In genomic region chr4:156771171-156771837, GRCh38 we compare ENCODE assay signal across 8 cellular contexts.
DNase-seq lines count a peak whose midpoint lies in the region; ATAC-seq and TF ChIP-seq lines count a peak whose summit lies in the region.

No MANE protein-coding gene starts in this region.

- CTCF ChIA-PET in Calu3 (lab: Charles Lee): no interaction called here

- intact Hi-C loops in Calu3 (cut with micrococcal nuclease; ENCODE audit: unreplicated experiment) (loop anchor here (10.0 kb wide), 2 partner anchors 273 to 297 kb away; no protein-coding TSS in a partner anchor), left lung (cut with DNase I) (no loop called here)

- BruUV-seq in Calu3 (replicated peaks; lab: Mats Ljungman, UMichigan): no TSS peak

- no peaks in the 10 kb centered on the region for H3K36me3 Mint-ChIP-seq in Calu3 (ENCODE audit: insufficient read depth, unreplicated experiment)
- H3K36me3 Mint-ChIP-seq in brain: peaks cover 16% of the 10 kb centered on the region
- no peaks in the 10 kb centered on the region for H3K36me3 Mint-ChIP-seq in activated naive CD8-positive, alpha-beta T cell treated with anti-CD3 and anti-CD28 coated beads, Interleukin-2, amount 50 U/mL, for 24 hours (ENCODE audit: low read depth)

- DNase-seq in Calu3 (peak; percentile 41), NCI-H187 treated with DMSO at 0.1 percent for 48 hours (lab: John Stamatoyannopoulos, UW) (peak; percentile 4), left lung (peak in 1 of 2 donors; percentile 32), upper lobe of left lung (peak in 1 of 2 donors; percentile 55), cortex of kidney (lab: John Stamatoyannopoulos, UW) (no peak)
- DNase-seq in activated naive CD8-positive, alpha-beta T cell treated with anti-CD3 and anti-CD28 coated beads, Interleukin-2, amount 50 U/mL, for 24 hours: no peak

- H3K27ac Mint-ChIP-seq in Calu3 (ENCODE audit: unreplicated experiment): peak overlapping the region; percentile 74
- peak overlapping the region; percentile 93 to 97 (median 96) for H3K27ac Mint-ChIP-seq in brain
- H3K27ac Mint-ChIP-seq in activated naive CD8-positive, alpha-beta T cell treated with anti-CD3 and anti-CD28 coated beads, Interleukin-2, amount 50 U/mL, for 24 hours: no peak overlapping the region

- no peaks in the 10 kb centered on the region for H3K27me3 Mint-ChIP-seq in Calu3 (ENCODE audit: unreplicated experiment)
- H3K27me3 Mint-ChIP-seq in brain: no peaks in the 10 kb centered on the region
- no peaks in the 10 kb centered on the region for H3K27me3 Mint-ChIP-seq in activated naive CD8-positive, alpha-beta T cell treated with anti-CD3 and anti-CD28 coated beads, Interleukin-2, amount 50 U/mL, for 24 hours

- TF ChIP-seq POLR2A in upper lobe of left lung (IDR thresholded peaks at IDR 0.05) (no peak), GM18505 (IDR thresholded peaks at IDR 0.05; ENCODE audit: borderline replicate concordance, extremely low read depth, insufficient read depth, insufficient read length) (no peak)

- no peak overlapping the region for H3K4me3 ChIP-seq in left lung
- H3K4me3 ChIP-seq in upper lobe of left lung: peak overlapping the region in 2 of 4 donors; percentile 6 to 15

- no peaks in the 10 kb centered on the region for H3K27me3 ChIP-seq in left lung
- H3K27me3 ChIP-seq in upper lobe of left lung: no peaks in the 10 kb centered on the region

- H3K9me3 ChIP-seq in left lung (no peaks in the 10 kb centered on the region), upper lobe of left lung (no peaks in the 10 kb centered on the region)

- ATAC-seq in left lung: peak; percentile 91
- ATAC-seq in upper lobe of left lung (ENCODE audit: low FRiP score in 2 of 2): peak; percentile 67 to 86
- no peak for ATAC-seq in activated naive CD8-positive, alpha-beta T cell treated with anti-CD3 and anti-CD28 coated beads, Interleukin-2, amount 50 U/mL, for 24 hours
- no peak for ATAC-seq in GM18505 (IDR thresholded peaks at IDR 0.05; ENCODE audit: unreplicated experiment)

- H3K4me1 ChIP-seq in left lung: peaks cover 6 to 8% of the 10 kb centered on the region in 2 donors
- H3K4me1 ChIP-seq in upper lobe of left lung: peaks cover 0 to 10% (median 5%) of the 10 kb centered on the region in 4 donors

- TF ChIP-seq EP300 in upper lobe of left lung (IDR thresholded peaks at IDR 0.05): no peak

- H3K9me3 Mint-ChIP-seq in Calu3 (ENCODE audit: low read depth, unreplicated experiment): no peaks in the 10 kb centered on the region
- H3K9me3 Mint-ChIP-seq in brain: no peaks in the 10 kb centered on the region
- no peaks in the 10 kb centered on the region for H3K9me3 Mint-ChIP-seq in activated naive CD8-positive, alpha-beta T cell treated with anti-CD3 and anti-CD28 coated beads, Interleukin-2, amount 50 U/mL, for 24 hours

- 21 to 22% methylated on average over 6 of the region's 6 CpGs for WGBS in upper lobe of left lung, 2 donors

- TF ChIP-seq CTCF in Calu3 (IDR thresholded peaks at IDR 0.05; ENCODE audit: unreplicated experiment): no peak
- no peak for TF ChIP-seq CTCF in brain (conservative IDR thresholded peaks at IDR 0.05)
- no peak for TF ChIP-seq CTCF in left lung (IDR thresholded peaks at IDR 0.05)
- no peak for TF ChIP-seq CTCF in upper lobe of left lung (IDR thresholded peaks at IDR 0.05)

- H3K4me3 Mint-ChIP-seq in Calu3 (ENCODE audit: low read depth, unreplicated experiment) (peak overlapping the region; percentile 24), brain (peak overlapping the region; percentile 61 to 81 (median 72))
- H3K4me3 Mint-ChIP-seq in activated naive CD8-positive, alpha-beta T cell treated with anti-CD3 and anti-CD28 coated beads, Interleukin-2, amount 50 U/mL, for 24 hours: no peak overlapping the region

- H3K27ac ChIP-seq in left lung: peak overlapping the region; percentile 45 to 63
- H3K27ac ChIP-seq in upper lobe of left lung: peak overlapping the region in 3 of 4 donors; percentile 50 to 51 (median 51)

- H3K4me1 Mint-ChIP-seq in Calu3 (ENCODE audit: low read depth, unreplicated experiment): peaks cover 21% of the 10 kb centered on the region
- peaks cover 92% of the 10 kb centered on the region for H3K4me1 Mint-ChIP-seq in brain
- H3K4me1 Mint-ChIP-seq in activated naive CD8-positive, alpha-beta T cell treated with anti-CD3 and anti-CD28 coated beads, Interleukin-2, amount 50 U/mL, for 24 hours: no peaks in the 10 kb centered on the region

- H3K36me3 ChIP-seq in left lung (no peaks in the 10 kb centered on the region), upper lobe of left lung (no peaks in the 10 kb centered on the region)

Comparison
In these comparisons a context has a peak if more than half of its experiments do, and no peak if none do; other contexts are left out.
1. DNase-seq: peak in Calu3 (single experiment) and NCI-H187 treated with DMSO at 0.1 percent for 48 hours (single experiment); none in activated naive CD8-positive, alpha-beta T cell treated with anti-CD3 and anti-CD28 coated beads, Interleukin-2, amount 50 U/mL, for 24 hours (single experiment) and cortex of kidney (single experiment).
2. ATAC-seq: peak in left lung (single experiment) and upper lobe of left lung (2 of 2); none in activated naive CD8-positive, alpha-beta T cell treated with anti-CD3 and anti-CD28 coated beads, Interleukin-2, amount 50 U/mL, for 24 hours (single experiment) and GM18505 (single experiment).